1 cellular context compared by ENCODE assay signal in genomic region chr3:66463054-66463631, GRCh38.
A peak's percentile ranks its signal among the peaks of the same experiment; 100 is the strongest.
TF ChIP-seq lines count a peak whose summit lies in the region.

No MANE protein-coding gene starts in this region.

TF ChIP-seq in HepG2, 621 proteins besides CTCF, POLR2A, EP300 and RAD21 (continued from another document and continues in another):
- TF ChIP-seq SIX4 (CRISPR knock-in tag; IDR thresholded peaks at IDR 0.05): peak; percentile 53; the same call in 1 of the 2 replicates
- TF ChIP-seq SMAD3 (CRISPR knock-in tag; IDR thresholded peaks at IDR 0.05): peak; percentile 59; the same call in 1 of the 2 replicates
- TF ChIP-seq SKIL (CRISPR knock-in tag; IDR thresholded peaks at IDR 0.05; ENCODE audit: borderline replicate concordance): no peak
- no peak for TF ChIP-seq ZNF33B (CRISPR knock-in tag; IDR thresholded peaks at IDR 0.05)
- TF ChIP-seq ZNF318 (CRISPR knock-in tag; IDR thresholded peaks at IDR 0.05): no peak
- peak; percentile 55 for TF ChIP-seq TEAD3 (CRISPR knock-in tag; optimal IDR thresholded peaks at IDR 0.05; ENCODE audit: borderline replicate concordance)
- TF ChIP-seq MED1 (CRISPR knock-in tag; IDR thresholded peaks at IDR 0.05): peak; percentile 74
- peak; percentile 23; the same call in 1 of the 2 replicates for TF ChIP-seq ZSCAN9 (CRISPR knock-in tag; IDR thresholded peaks at IDR 0.05; ENCODE audit: borderline replicate concordance)
- TF ChIP-seq ADNP (CRISPR knock-in tag; IDR thresholded peaks at IDR 0.05): no peak
- TF ChIP-seq HOXA5 (CRISPR knock-in tag; IDR thresholded peaks at IDR 0.05): 0 out of 2 replicates have a peak, but pooled peaks have one; percentile 36
- TF ChIP-seq KDM6A (CRISPR knock-in tag; IDR thresholded peaks at IDR 0.05; ENCODE audit: low read depth): peak; percentile 67; the same call in 1 of the 2 replicates
- TF ChIP-seq TOPORS (CRISPR knock-in tag; IDR thresholded peaks at IDR 0.05): no peak
- peak; percentile 85 for TF ChIP-seq ZNF816 (CRISPR knock-in tag; IDR thresholded peaks at IDR 0.05; ENCODE audit: borderline replicate concordance)
- TF ChIP-seq ZNF33A (CRISPR knock-in tag; IDR thresholded peaks at IDR 0.05; ENCODE audit: borderline replicate concordance): peak; percentile 39; the same call in 1 of the 2 replicates
- TF ChIP-seq ZFP82 (CRISPR knock-in tag; IDR thresholded peaks at IDR 0.05; ENCODE audit: borderline replicate concordance): peak; percentile 89; the same call in 1 of the 2 replicates
- TF ChIP-seq IKZF5 (CRISPR knock-in tag; IDR thresholded peaks at IDR 0.05): peak; percentile 34; the same call in 1 of the 2 replicates
- TF ChIP-seq POLR2AphosphoS5 (IDR thresholded peaks at IDR 0.05; ENCODE audit: low read depth, low read length): peak; percentile 36; the same call in 1 of the 2 replicates
- TF ChIP-seq SOX6 (IDR thresholded peaks at IDR 0.05): no peak
- peak; percentile 73 for TF ChIP-seq SOX6 (CRISPR knock-in tag; IDR thresholded peaks at IDR 0.05)
- no peak for TF ChIP-seq IRX3 (CRISPR knock-in tag; IDR thresholded peaks at IDR 0.05; ENCODE audit: borderline replicate concordance, low read depth)
- TF ChIP-seq ZNF710 (CRISPR knock-in tag; IDR thresholded peaks at IDR 0.05; ENCODE audit: borderline replicate concordance): peak; percentile 38; the same call in 1 of the 2 replicates
- TF ChIP-seq RCOR2 (CRISPR knock-in tag; IDR thresholded peaks at IDR 0.05): peak; percentile 70
- TF ChIP-seq ZMYM4 (CRISPR knock-in tag; IDR thresholded peaks at IDR 0.05): peak; percentile 59
- no peak for TF ChIP-seq ZNF230 (CRISPR knock-in tag; IDR thresholded peaks at IDR 0.05)
- peak; percentile 56; the same call in 1 of the 2 replicates for TF ChIP-seq THRA (CRISPR knock-in tag; IDR thresholded peaks at IDR 0.05; ENCODE audit: borderline replicate concordance)
- TF ChIP-seq REST (IDR thresholded peaks at IDR 0.05; ENCODE audit: borderline replicate concordance in 1 of 2, low read depth in 1 of 2, low read length in 2 of 2): 0 out of 4 replicates have a peak, but pooled peaks of 1 of the 2 experiments have one; percentile 34
- peak; percentile 66; the same call in 1 of the 2 replicates for TF ChIP-seq SALL1 (CRISPR knock-in tag; IDR thresholded peaks at IDR 0.05)
- peak; percentile 48; the same call in 1 of the 2 replicates for TF ChIP-seq ATF2 (CRISPR knock-in tag; IDR thresholded peaks at IDR 0.05)
- 0 out of 2 replicates have a peak, but pooled peaks have one; percentile 23 for TF ChIP-seq MNT (IDR thresholded peaks at IDR 0.05)
- peak; percentile 76 for TF ChIP-seq RXRB (CRISPR knock-in tag; IDR thresholded peaks at IDR 0.05; ENCODE audit: borderline replicate concordance)
- TF ChIP-seq MEF2D (CRISPR knock-in tag; IDR thresholded peaks at IDR 0.05): peak; percentile 77; the same call in 1 of the 2 replicates
